In genomic region chr22:40036591-40037225, GRCh38 we compare ENCODE assay signal across 9 cellular contexts. TPM values are rescaled to one million over a fixed set of nuclear protein-coding genes. Genes with fewer than 3 reads are reported as not detected.
DNase-seq lines count a peak whose midpoint lies in the region; ATAC-seq lines count a peak whose summit lies in the region.
"Had no signal": no experiment of that assay in that cellular context is flagged by ENCODE, and none has a peak within 500 bp of the region (broad histone marks: within the 10 kb centered on the region; RNA-seq: fewer than 3 reads in every experiment).

No MANE protein-coding gene starts in this region.

- H3K4me3 Mint-ChIP-seq in immature natural killer cell: no peak overlapping the region
- H3K4me3 Mint-ChIP-seq: dendritic cell treated with granulocyte-macrophage colony-stimulating factor and Interleukin-4, amounts not matched to agents 40 ng/mL and 50 ng/mL, for 4 days had no signal

- H3K36me3 Mint-ChIP-seq in immature natural killer cell: no peaks in the 10 kb centered on the region

- ATAC-seq in GM21381 (IDR thresholded peaks at IDR 0.05; ENCODE audit: unreplicated experiment): no peak

- H3K4me1 Mint-ChIP-seq in immature natural killer cell: no peaks in the 10 kb centered on the region

- H3K9me3 Mint-ChIP-seq in immature natural killer cell: peaks cover 0 to 3% (median 0%) of the 10 kb centered on the region in 6 donors
- H3K9me3 Mint-ChIP-seq: dendritic cell treated with granulocyte-macrophage colony-stimulating factor and Interleukin-4, amounts not matched to agents 40 ng/mL and 50 ng/mL, for 4 days had no signal

- H3K27me3 Mint-ChIP-seq in immature natural killer cell (ENCODE audit: low read depth in 3 of 3): peaks cover 1 to 6% (median 3%) of the 10 kb centered on the region in 3 donors

- DNase-seq in NCI-H1417 (lab: John Stamatoyannopoulos, UW): peak; percentile 19 to 54 (median 52)
- DNase-seq in NCI-H1417 treated with DMSO at 0.1 percent for 48 hours (lab: John Stamatoyannopoulos, UW): no peak
- DNase-seq in NCI-H1436 treated with DMSO at 0.1 percent for 48 hours (lab: John Stamatoyannopoulos, UW): peak; percentile 16
- peak; percentile 28 for DNase-seq in T-helper 9 cell
- DNase-seq in brain pericyte (ENCODE audit: low read depth, low spot score): peak; percentile 37
- DNase-seq in immature natural killer cell: peak; percentile 35 to 55 (median 51)
- peak; percentile 38 to 41 for DNase-seq in stimulated activated CD4-positive, alpha-beta T cell treated with anti-CD3 and anti-CD28 coated beads, Interleukin-15, amount 100 ng/mL, for 48 hours (ENCODE audit: low read depth in 2 of 2)

- H3K27ac Mint-ChIP-seq in immature natural killer cell: no peak overlapping the region
- H3K27ac Mint-ChIP-seq: dendritic cell treated with granulocyte-macrophage colony-stimulating factor and Interleukin-4, amounts not matched to agents 40 ng/mL and 50 ng/mL, for 4 days had no signal

RNA-seq across cellular contexts. Expression of gene FAM83F, which starts 42.0 kb away (rescaled TPM):
- not detected for polyA plus RNA-seq in immature natural killer cell
